ENCODE assay signal across 1 cellular context in genomic region chr4:26317766-26318165, GRCh38.
TF ChIP-seq lines count a peak whose summit lies in the region.

No MANE protein-coding gene starts in this region.

TF ChIP-seq in WTC11, 78 proteins besides CTCF, POLR2A, EP300 and RAD21 (continued from another document):
- no peak for TF ChIP-seq ZNF281 (CRISPR knock-in tag; IDR thresholded peaks at IDR 0.05)
- no peak for TF ChIP-seq TEAD1 (CRISPR knock-in tag; IDR thresholded peaks at IDR 0.05)
- TF ChIP-seq STAT6 (CRISPR knock-in tag; conservative IDR thresholded peaks at IDR 0.05; ENCODE audit: low read depth), result no peak
